ENCODE assay signal across 10 cellular contexts in the genomic region with DNA sequence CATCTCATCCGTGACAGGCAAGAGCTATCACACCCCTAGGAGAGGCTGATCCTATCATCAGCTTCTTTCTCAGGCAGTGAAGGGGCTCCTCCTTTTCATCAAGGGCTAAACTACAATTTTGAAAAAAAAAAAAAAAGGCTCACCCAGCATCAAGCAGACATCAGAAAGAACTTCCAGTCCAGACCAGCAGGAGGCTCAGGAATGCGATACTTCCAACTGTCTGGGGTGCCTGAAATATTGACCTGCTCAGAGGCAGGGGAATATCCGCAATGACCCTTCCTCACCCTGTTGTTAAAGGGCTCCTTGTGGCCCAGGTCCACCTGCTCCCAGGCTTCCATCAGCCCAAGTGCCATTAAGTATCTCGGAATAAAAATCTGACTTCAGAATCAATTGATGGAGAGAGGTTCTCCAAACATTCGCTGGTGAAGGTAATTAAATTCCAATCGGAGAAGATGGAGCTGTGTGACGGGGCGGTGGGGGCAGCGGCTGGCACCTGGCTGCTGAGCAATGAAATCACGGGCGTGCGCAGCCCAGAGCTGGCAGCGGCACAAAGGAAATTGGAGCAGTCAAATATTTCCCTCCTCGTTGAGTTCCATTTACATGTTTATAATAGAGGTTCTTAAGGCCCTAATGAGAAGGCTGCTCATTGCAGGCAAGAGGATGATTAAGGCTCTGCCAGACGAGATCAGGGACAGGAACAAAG.
DNase-seq lines count a peak whose midpoint lies in the region; ATAC-seq and TF ChIP-seq lines count a peak whose summit lies in the region.
"Had no signal": no experiment of that assay in that cellular context is flagged by ENCODE, and none has a peak within 500 bp of the region (broad histone marks: within the 10 kb centered on the region; RNA-seq: fewer than 3 reads in every experiment).

No MANE protein-coding gene starts in this region.

- peaks cover 8% of the 10 kb centered on the region for H3K27me3 ChIP-seq in BJ (ENCODE audit: control insufficient read depth, insufficient read depth, low read length)
- H3K27me3 ChIP-seq in hepatocyte = peaks cover 4% of the 10 kb centered on the region

- POLR2A ChIA-PET in BJ (lab: Charles Lee) = no interaction called here

- no peaks in the 10 kb centered on the region for H3K4me1 ChIP-seq in hepatocyte (ENCODE audit: insufficient read depth)

- H4K20me1 ChIP-seq in hepatocyte (ENCODE audit: insufficient read depth, poor library complexity, severe bottlenecking) = no peaks in the 10 kb centered on the region

- H3K27ac ChIP-seq in hepatocyte = no peak overlapping the region

- H3K9me3 ChIP-seq in hepatocyte (ENCODE audit: low read depth) = no peaks in the 10 kb centered on the region

- H3K4me2 ChIP-seq in hepatocyte = no peak overlapping the region

- H3K9me2 ChIP-seq in hepatocyte (replicated peaks; ENCODE audit: insufficient read depth) = no peaks in the 10 kb centered on the region

- H3K4me3 ChIP-seq in BJ (ENCODE audit: low read depth, low read length) = no peak overlapping the region
- no peak overlapping the region for H3K4me3 ChIP-seq in hepatocyte

- H3K79me2 ChIP-seq in hepatocyte = no peaks in the 10 kb centered on the region

- DNase-seq in BJ (ENCODE audit: low read depth) (no peak), LHCN-M2 (ENCODE audit: low read depth) (peak; percentile 28), OCI-M1 (lab: John Stamatoyannopoulos, UW) (peak; percentile 12), hepatocyte (ENCODE audit: low spot score) (no peak), HUDEP-2 (lab: John Stamatoyannopoulos, UW; ENCODE audit: unreplicated experiment in 76 of 76) (no peak)
- DNase-seq: activated CD4-positive, alpha-beta T cell treated with anti-CD3 and anti-CD28 coated beads, Interleukin-2, amount 10 ng/mL, durations not matched to agents 7 days and 5 days had no signal

- peak; percentile 47 for TF ChIP-seq CTCF in BJ (IDR thresholded peaks at IDR 0.05; ENCODE audit: insufficient read depth, low read depth, low read length)
- peak; percentile 26 for TF ChIP-seq CTCF in hepatocyte (IDR thresholded peaks at IDR 0.05; ENCODE audit: poor library complexity)

- ATAC-seq in GM21447 (IDR thresholded peaks at IDR 0.05; ENCODE audit: unreplicated experiment) (no peak), GM19452 (IDR thresholded peaks at IDR 0.05; ENCODE audit: unreplicated experiment) (no peak), GM21717 (IDR thresholded peaks at IDR 0.05; ENCODE audit: unreplicated experiment) (no peak)
- ATAC-seq: left lobe of liver had no signal

- H2AFZ ChIP-seq in hepatocyte = no peak overlapping the region

- CTCF ChIA-PET in BJ (lab: Yijun Ruan, JAX) = interaction anchor here (1.0 to 2.1 kb wide), 5 partner anchors 8 to 42 kb away, joined by 3 to 7 read pairs (median 4); no protein-coding TSS in a partner anchor

- H3K36me3 ChIP-seq in BJ (ENCODE audit: control insufficient read depth, insufficient read depth, low read length) = no peaks in the 10 kb centered on the region
- no peaks in the 10 kb centered on the region for H3K36me3 ChIP-seq in hepatocyte (replicated peaks; ENCODE audit: insufficient read depth, low read depth)

- WGBS in hepatocyte (ENCODE audit: low lambda C conversion rate, missing lambda C conversion rate) = 78% methylated on average over 15 of the region's 15 CpGs

Comparison
In these comparisons a context has a peak if more than half of its experiments do, and no peak if none do; other contexts are left out.
1. DNase-seq: peak in LHCN-M2 (single experiment) and OCI-M1 (single experiment); none in BJ (single experiment), hepatocyte (single experiment) and HUDEP-2 (0 of 76).